ENCODE assay signal across 22 cellular contexts in genomic region chr14:99391671-99392070, GRCh38.
DNase-seq lines count a peak whose midpoint lies in the region; ATAC-seq and TF ChIP-seq lines count a peak whose summit lies in the region.
"Had no signal": no experiment of that assay in that cellular context is flagged by ENCODE, and none has a peak within 500 bp of the region (broad histone marks: within the 10 kb centered on the region; RNA-seq: fewer than 3 reads in every experiment).

No MANE protein-coding gene starts in this region.

- ATAC-seq in GM23338, result no peak
- ATAC-seq in lung (ENCODE audit: insufficient read depth, low FRiP score), result peak; percentile 60
- no peak for ATAC-seq in HG02973 (IDR thresholded peaks at IDR 0.05; ENCODE audit: unreplicated experiment)
- ATAC-seq: activated naive CD8-positive, alpha-beta T cell treated with anti-CD3 and anti-CD28 coated beads, Interleukin-2, amount 50 U/mL, for 24 hours; left cardiac atrium; PC-3; T-cell had no signal

- H3K9me3 ChIP-seq in lung (ENCODE audit: control insufficient read depth in 2 of 2, insufficient read depth in 1 of 2, low read length in 1 of 2), result no peaks in the 10 kb centered on the region

- H3K4me3 Mint-ChIP-seq in GM23338, result no peak overlapping the region
- H3K4me3 Mint-ChIP-seq: activated CD4-positive, alpha-beta T cell treated with anti-CD3 and anti-CD28 coated beads, Interleukin-2, amount 10 ng/mL, durations not matched to agents 24 days and 14 days; activated naive CD8-positive, alpha-beta T cell treated with anti-CD3 and anti-CD28 coated beads, Interleukin-2, amount 50 U/mL, for 24 hours; CD8-positive, alpha-beta memory T cell; nephron progenitor cell; T-cell had no signal

- 0 out of 2 replicates have a peak, but pooled peaks cover 4% of the 10 kb centered on the region for H3F3A ChIP-seq in GM23338 (replicated peaks; ENCODE audit: low read depth)

- in situ Hi-C loops in brain microvascular endothelial cell (cut with HindIII; ENCODE audit: low pct_ligation_motif_present, low sequenced_read_pairs), result no loop called here

- H2AFZ ChIP-seq in GM23338, result no peak overlapping the region

- peaks cover 33% of the 10 kb centered on the region for H3K4me1 ChIP-seq in GM23338 (ENCODE audit: insufficient read depth)
- H3K4me1 ChIP-seq in lung (ENCODE audit: control insufficient read depth in 2 of 2, insufficient read depth in 2 of 2, low read length in 2 of 2), result peaks cover 0 to 4% of the 10 kb centered on the region in 2 donors

- H3K9me2 ChIP-seq in GM23338 (ENCODE audit: insufficient read depth), result no peaks in the 10 kb centered on the region

- no peaks in the 10 kb centered on the region for H3K9me3 Mint-ChIP-seq in GM23338
- H3K9me3 Mint-ChIP-seq: activated CD4-positive, alpha-beta T cell treated with anti-CD3 and anti-CD28 coated beads, Interleukin-2, amount 10 ng/mL, durations not matched to agents 24 days and 14 days; activated naive CD8-positive, alpha-beta T cell treated with anti-CD3 and anti-CD28 coated beads, Interleukin-2, amount 50 U/mL, for 24 hours; CD8-positive, alpha-beta memory T cell; T-cell had no signal

- no peak overlapping the region for H3K4me2 ChIP-seq in GM23338

- peaks cover 6% of the 10 kb centered on the region for H3K27me3 Mint-ChIP-seq in GM23338 (ENCODE audit: insufficient read depth, low read depth, poor library complexity)
- H3K27me3 Mint-ChIP-seq: activated CD4-positive, alpha-beta T cell treated with anti-CD3 and anti-CD28 coated beads, Interleukin-2, amount 10 ng/mL, durations not matched to agents 24 days and 14 days; CD8-positive, alpha-beta memory T cell; T-cell had no signal

- DNase-seq in DMS79 (lab: John Stamatoyannopoulos, UW), result peak; percentile 56
- DNase-seq in GM23338 (ENCODE audit: low spot score), result no peak
- peak; percentile 30 for DNase-seq in brain microvascular endothelial cell
- DNase-seq in lung (ENCODE audit: low spot score), result peak; percentile 42
- DNase-seq in stimulated activated naive CD4-positive, alpha-beta T cell treated with Interleukin-2 at 50 U/mL for 16 hours (lab: John Stamatoyannopoulos, UW), result no peak
- no peak for DNase-seq in GM20000 (ENCODE audit: low spot score)
- DNase-seq in NK-92 (lab: John Stamatoyannopoulos, UW; ENCODE audit: unreplicated experiment), result no peak
- DNase-seq: activated CD4-positive, alpha-beta T cell treated with anti-CD3 and anti-CD28 coated beads, Interleukin-2, amount 10 ng/mL, durations not matched to agents 24 days and 14 days; activated naive CD8-positive, alpha-beta T cell treated with anti-CD3 and anti-CD28 coated beads, Interleukin-2, amount 50 U/mL, for 24 hours; CD8-positive, alpha-beta memory T cell; DMS53; glutamatergic neuron; left cardiac atrium; NCI-H1105 treated with DMSO at 0.1 percent for 48 hours; NCI-H82; nephron progenitor cell; PC-3; SHP77 treated with DMSO at 0.1 percent for 48 hours; stimulated activated CD4-positive, alpha-beta T cell treated with anti-CD3 and anti-CD28 coated beads, Interleukin-2, amount 100 ng/mL, for 24 hours; stimulated activated naive CD4-positive, alpha-beta T cell; T-cell had no signal

- H3K27me3 ChIP-seq in GM23338 (ENCODE audit: insufficient read depth), result no peaks in the 10 kb centered on the region
- no peaks in the 10 kb centered on the region for H3K27me3 ChIP-seq in brain microvascular endothelial cell (replicated peaks)
- no peaks in the 10 kb centered on the region for H3K27me3 ChIP-seq in lung (ENCODE audit: control insufficient read depth, insufficient read depth)

- 47 to 66% methylated on average over 13 of the region's 13 CpGs for WGBS in lung, 2 donors

- H3K4me3 ChIP-seq in GM23338 (no peak overlapping the region), brain microvascular endothelial cell (ENCODE audit: low read depth, low read length) (no peak overlapping the region), lung (no peak overlapping the region)

- H3K27ac Mint-ChIP-seq in GM23338, result peak overlapping the region; percentile 34; the same call in 1 of the 2 replicates
- H3K27ac Mint-ChIP-seq: activated CD4-positive, alpha-beta T cell treated with anti-CD3 and anti-CD28 coated beads, Interleukin-2, amount 10 ng/mL, durations not matched to agents 24 days and 14 days; activated naive CD8-positive, alpha-beta T cell treated with anti-CD3 and anti-CD28 coated beads, Interleukin-2, amount 50 U/mL, for 24 hours; nephron progenitor cell; T-cell had no signal

- peaks cover 6% of the 10 kb centered on the region; the same call in 1 of the 3 replicates for H3K36me3 Mint-ChIP-seq in GM23338 (ENCODE audit: low read depth)
- H3K36me3 Mint-ChIP-seq: T-cell had no signal

- H3K27ac ChIP-seq in GM23338 (ENCODE audit: low read depth) (no peak overlapping the region), brain microvascular endothelial cell (no peak overlapping the region), lung (ENCODE audit: low read depth in 1 of 2, low read length in 1 of 2) (no peak overlapping the region)

- H3K79me2 ChIP-seq in GM23338 (replicated peaks; ENCODE audit: insufficient read depth), result no peaks in the 10 kb centered on the region

- no peaks in the 10 kb centered on the region for H3K36me3 ChIP-seq in GM23338 (ENCODE audit: insufficient read depth)
- no peaks in the 10 kb centered on the region for H3K36me3 ChIP-seq in brain microvascular endothelial cell (replicated peaks)
- H3K36me3 ChIP-seq in lung (ENCODE audit: control insufficient read depth in 2 of 2, insufficient read depth in 2 of 2, low read length in 2 of 2), result peaks cover 0 to 7% of the 10 kb centered on the region in 2 donors

- H3K4me1 Mint-ChIP-seq in GM23338, result peaks cover 38% of the 10 kb centered on the region
- H3K4me1 Mint-ChIP-seq: nephron progenitor cell had no signal

- 0 out of 2 replicates have a peak, but pooled peaks cover 4% of the 10 kb centered on the region for H4K20me1 ChIP-seq in GM23338 (replicated peaks; ENCODE audit: insufficient read depth)

- TF ChIP-seq CTCF in GM23338 (conservative IDR thresholded peaks at IDR 0.05; ENCODE audit: low read depth in 2 of 2), result no peak
- TF ChIP-seq CTCF in brain microvascular endothelial cell (IDR thresholded peaks at IDR 0.05; ENCODE audit: low read depth, low read length, missing control alignments), result no peak
- no peak for TF ChIP-seq CTCF in lung (IDR thresholded peaks at IDR 0.05; ENCODE audit: control extremely low read depth, extremely low read depth)
- TF ChIP-seq CTCF in GM20000 (IDR thresholded peaks at IDR 0.05; ENCODE audit: extremely low read depth, missing control alignments), result no peak

TF ChIP-seq in GM23338, 12 proteins besides CTCF, POLR2A, EP300 and RAD21:
- TF ChIP-seq NANOG (IDR thresholded peaks at IDR 0.05; ENCODE audit: borderline replicate concordance) (no peak), STAT1 (IDR thresholded peaks at IDR 0.05; ENCODE audit: unreplicated experiment) (no peak), JUNB (IDR thresholded peaks at IDR 0.05; ENCODE audit: unreplicated experiment) (no peak), EZH2 (IDR thresholded peaks at IDR 0.05; ENCODE audit: low read depth, unreplicated experiment) (no peak), EZH2phosphoT487 (IDR thresholded peaks at IDR 0.05; ENCODE audit: unreplicated experiment) (no peak), REST (IDR thresholded peaks at IDR 0.05; ENCODE audit: unreplicated experiment) (no peak)

Comparison
In these comparisons a context has a peak if more than half of its experiments do, and no peak if none do; other contexts are left out.
1. DNase-seq: peak in DMS79 (single experiment), brain microvascular endothelial cell (single experiment) and lung (single experiment); none in GM23338 (single experiment), stimulated activated naive CD4-positive, alpha-beta T cell treated with Interleukin-2 at 50 U/mL for 16 hours (single experiment), GM20000 (single experiment) and NK-92 (single experiment).